In genomic region chr3:122932251-122932967, GRCh38 we compare ENCODE assay signal across 22 cellular contexts.
DNase-seq lines count a peak whose midpoint lies in the region; ATAC-seq, FAIRE-seq and TF ChIP-seq lines count a peak whose summit lies in the region.
"Had no signal": no experiment of that assay in that cellular context is flagged by ENCODE, and none has a peak within 500 bp of the region (broad histone marks: within the 10 kb centered on the region; RNA-seq: fewer than 3 reads in every experiment).

No MANE protein-coding gene starts in this region.

- TF ChIP-seq CTCF in K562 (IDR thresholded peaks at IDR 0.05 in 2 of 3, conservative IDR thresholded peaks at IDR 0.05 in 1 of 3; ENCODE audit: insufficient read depth in 2 of 3, low read depth in 1 of 3, low read length in 3 of 3) (no peak), keratinocyte (optimal IDR thresholded peaks at IDR 0.05 in 1 of 3, IDR thresholded peaks at IDR 0.05 in 1 of 3, conservative IDR thresholded peaks at IDR 0.05 in 1 of 3; ENCODE audit: extremely low read depth in 1 of 3, insufficient read depth in 2 of 3, low read length in 3 of 3) (no peak), spleen (IDR thresholded peaks at IDR 0.05 in 8 of 11, conservative IDR thresholded peaks at IDR 0.05 in 3 of 11) (no peak), gastroesophageal sphincter (IDR thresholded peaks at IDR 0.05) (no peak)

- H3K9me1 ChIP-seq in K562 (ENCODE audit: control insufficient read depth, insufficient read depth, low read length) (no peaks in the 10 kb centered on the region), keratinocyte (ENCODE audit: control insufficient read depth, extremely low read depth, insufficient read depth, low read length) (no peaks in the 10 kb centered on the region)

- H3K4me1 ChIP-seq in K562 (replicated peaks in 1 of 2; ENCODE audit: control insufficient read depth in 2 of 2, insufficient read depth in 2 of 2, low read length in 2 of 2) = no peaks in the 10 kb centered on the region; a peak in 1 of 5 replicates
- peaks cover 61% of the 10 kb centered on the region for H3K4me1 ChIP-seq in keratinocyte (ENCODE audit: control insufficient read depth, extremely low read depth, insufficient read depth, low read length)
- H3K4me1 ChIP-seq in spleen = no peaks in the 10 kb centered on the region
- H3K4me1 ChIP-seq in gastroesophageal sphincter = no peaks in the 10 kb centered on the region
- H3K4me1 ChIP-seq: esophagus squamous epithelium, lower lobe of right lung had no signal

- no peak overlapping the region for H3K9ac ChIP-seq in K562 (ENCODE audit: insufficient read depth in 1 of 2, low read depth in 2 of 2, low read length in 2 of 2)
- H3K9ac ChIP-seq in keratinocyte (ENCODE audit: control insufficient read depth, extremely low read depth, insufficient read depth, low read length) = peak overlapping the region; percentile 73

- POLR2A ChIA-PET in K562 (lab: Yijun Ruan, JAX) = interaction anchor here (0.6 kb wide), 1 partner anchor 68 kb away, joined by 3 read pairs; no protein-coding TSS in a partner anchor

- H3K9me3 ChIP-seq in K562 (replicated peaks; ENCODE audit: control insufficient read depth, insufficient read depth, low read depth, low read length) (no peaks in the 10 kb centered on the region), keratinocyte (ENCODE audit: control insufficient read depth, low read depth, low read length) (no peaks in the 10 kb centered on the region), spleen (no peaks in the 10 kb centered on the region), gastroesophageal sphincter (no peaks in the 10 kb centered on the region)
- H3K9me3 ChIP-seq: esophagus squamous epithelium, lower lobe of right lung had no signal

- FAIRE-seq in K562 (lab: Jason Lieb, UNC) = peak; percentile 6
- peak; percentile 99 for FAIRE-seq in keratinocyte (lab: Jason Lieb, UNC)

- intact Hi-C loops in K562 (cut with micrococcal nuclease) = no loop called here
- intact Hi-C loops in spleen (cut with DNase I; ENCODE audit: low total_unique reads) = no loop called here

- H3K4me3 ChIP-seq in K562 (no peak overlapping the region), keratinocyte (ENCODE audit: control insufficient read depth in 2 of 3, extremely low read depth in 1 of 3, insufficient read depth in 2 of 3, low read depth in 1 of 3, low read length in 3 of 3) (peak overlapping the region in 1 of 3 experiments; percentile 40), spleen (no peak overlapping the region), gastroesophageal sphincter (no peak overlapping the region)
- H3K4me3 ChIP-seq: esophagus squamous epithelium, lower lobe of right lung had no signal

- TF ChIP-seq EP300 in K562 (IDR thresholded peaks at IDR 0.05; ENCODE audit: low read length) (no peak), gastroesophageal sphincter (IDR thresholded peaks at IDR 0.05) (no peak)

- dilution Hi-C loops in keratinocyte (cut with MboI; ENCODE audit: extremely low pct_ligation_motif_present, low sequenced_read_pairs) = no loop called here

- CTCF ChIA-PET in K562 (lab: Yijun Ruan, JAX; ENCODE audit: low intra/inter-chr PET ratio) = no interaction called here

- in situ Hi-C loops in K562 (cut with MboI) = no loop called here

- H3K27me3 ChIP-seq in K562 (ENCODE audit: control insufficient read depth in 2 of 2, insufficient read depth in 2 of 2, low read length in 2 of 2) = peaks cover 5 to 38% of the 10 kb centered on the region in 2 experiments; a peak in 3 of 5 replicates
- no peaks in the 10 kb centered on the region for H3K27me3 ChIP-seq in keratinocyte (ENCODE audit: control insufficient read depth, extremely low read depth, insufficient read depth, low read length)
- H3K27me3 ChIP-seq in spleen (replicated peaks in 1 of 7) = no peaks in the 10 kb centered on the region
- no peaks in the 10 kb centered on the region for H3K27me3 ChIP-seq in gastroesophageal sphincter

- no peak for ATAC-seq in K562
- ATAC-seq in GM21723 (IDR thresholded peaks at IDR 0.05; ENCODE audit: unreplicated experiment) = no peak
- ATAC-seq in gastroesophageal sphincter = no peak
- ATAC-seq: lower lobe of right lung; natural killer cell treated with Interleukin-12 subunit alpha and Interleukin-12 subunit beta and Interleukin-15 and Interleukin-18, amount 100 ng/mL, for 72 hours had no signal

- WGBS in K562 (ENCODE audit: insufficient coverage, low coverage, missing lambda C conversion rate) = 0% methylated on average over 2 of the region's 5 CpGs
- WGBS in spleen, 5 donors = 74 to 94% (median 83%) methylated on average over 5 of the region's 5 CpGs
- 90 to 100% methylated on average over 2 to 4 of the region's 5 CpGs for WGBS in gastroesophageal sphincter (ENCODE audit: low coverage in 1 of 2), 2 donors

- no peak for TF ChIP-seq RAD21 in K562 (CRISPR knock-in tag; conservative IDR thresholded peaks at IDR 0.05 in 1 of 2, IDR thresholded peaks at IDR 0.05 in 1 of 2)

- BruUV-seq in K562 (replicated peaks; lab: Mats Ljungman, UMichigan) = no TSS peak

- H3K27ac ChIP-seq in K562 (ENCODE audit: extremely low read depth, low read depth, low read length) = no peak overlapping the region
- peak overlapping the region; percentile 99 for H3K27ac ChIP-seq in keratinocyte (ENCODE audit: control insufficient read depth, insufficient read depth, low read length)
- H3K27ac ChIP-seq in spleen = no peak overlapping the region
- no peak overlapping the region for H3K27ac ChIP-seq in gastroesophageal sphincter
- H3K27ac ChIP-seq: C4-2B, esophagus squamous epithelium, lower lobe of right lung had no signal

- peak; percentile 74 for DNase-seq in M059J (ENCODE audit: low read depth)
- no peak for DNase-seq in K562 (ENCODE audit: extremely low read depth in 1 of 4, low spot score in 3 of 4)
- DNase-seq in keratinocyte (ENCODE audit: low read depth, low spot score) = peak; percentile 97
- peak; percentile 23 for DNase-seq in spleen
- DNase-seq in globus pallidus (ENCODE audit: low spot score) = no peak
- no peak for DNase-seq in D341Med (ENCODE audit: low spot score)
- DNase-seq: activated CD4-positive, alpha-beta T cell treated with anti-CD3 and anti-CD28 coated beads, Interleukin-2, amount 50 U/mL, for 4 hours; activated CD8-positive, alpha-beta memory T cell treated with anti-CD3 and anti-CD28 coated beads, Interleukin-2, amount 50 U/mL, for 4 hours; anterior cingulate cortex; cortex of kidney; DMS79 treated with DMSO at 0.1 percent for 48 hours; endodermal cell; esophagus squamous epithelium; lower lobe of right lung; NCI-H1105; NCI-H1930; NCI-H526 treated with DMSO at 0.1 percent for 48 hours; RPMI8226 had no signal

- H3K79me2 ChIP-seq in K562 (ENCODE audit: control insufficient read depth, insufficient read depth, low read length) = no peaks in the 10 kb centered on the region
- no peaks in the 10 kb centered on the region for H3K79me2 ChIP-seq in keratinocyte (ENCODE audit: control insufficient read depth, insufficient read depth, low read length)

- H3K36me3 ChIP-seq in K562 (ENCODE audit: control insufficient read depth, insufficient read depth, low read length) = no peaks in the 10 kb centered on the region
- no peaks in the 10 kb centered on the region for H3K36me3 ChIP-seq in keratinocyte (ENCODE audit: control insufficient read depth in 2 of 2, extremely low read depth in 1 of 2, insufficient read depth in 2 of 2, low read length in 2 of 2)
- no peaks in the 10 kb centered on the region for H3K36me3 ChIP-seq in spleen
- no peaks in the 10 kb centered on the region for H3K36me3 ChIP-seq in gastroesophageal sphincter
- H3K36me3 ChIP-seq: esophagus squamous epithelium, lower lobe of right lung had no signal

- H2AFZ ChIP-seq in K562 (ENCODE audit: low read depth, low read length) (no peak overlapping the region), keratinocyte (ENCODE audit: control insufficient read depth, low read length) (no peak overlapping the region)

- H4K20me1 ChIP-seq in K562 (replicated peaks; ENCODE audit: control insufficient read depth, insufficient read depth, low read length) (no peaks in the 10 kb centered on the region), keratinocyte (ENCODE audit: control insufficient read depth, extremely low read depth, insufficient read depth, low read length) (no peaks in the 10 kb centered on the region)

- TF ChIP-seq POLR2A in K562 (conservative IDR thresholded peaks at IDR 0.05) (no peak), spleen (IDR thresholded peaks at IDR 0.05) (no peak), gastroesophageal sphincter (IDR thresholded peaks at IDR 0.05) (no peak)

- H3K4me2 ChIP-seq in K562 (ENCODE audit: insufficient read depth, low read length) = no peak overlapping the region
- peak overlapping the region; percentile 88 for H3K4me2 ChIP-seq in keratinocyte (ENCODE audit: control insufficient read depth, extremely low read depth, insufficient read depth, low read depth, low read length)

TF ChIP-seq in K562, 482 proteins besides CTCF, POLR2A, EP300 and RAD21:
- TF ChIP-seq ZNF699 (CRISPR knock-in tag; IDR thresholded peaks at IDR 0.05; ENCODE audit: insufficient replicate concordance) (no peak), CTBP1 (IDR thresholded peaks at IDR 0.05; ENCODE audit: borderline replicate concordance) (no peak), E2F4 (CRISPR knock-in tag; IDR thresholded peaks at IDR 0.05; ENCODE audit: low read depth) (no peak), SP1 (CRISPR knock-in tag; IDR thresholded peaks at IDR 0.05) (no peak), ZNF311 (CRISPR knock-in tag; IDR thresholded peaks at IDR 0.05) (no peak), ZBTB17 (CRISPR knock-in tag; IDR thresholded peaks at IDR 0.05) (no peak), SAFB2 (IDR thresholded peaks at IDR 0.05; ENCODE audit: borderline replicate concordance, low read depth, low read length, severe bottlenecking) (no peak), ELF1 (tag; IDR thresholded peaks at IDR 0.05) (no peak), TCF7L2 (IDR thresholded peaks at IDR 0.05; ENCODE audit: low read depth, low read length) (no peak), DDX20 (tag; IDR thresholded peaks at IDR 0.05; ENCODE audit: low read depth) (no peak)
TF ChIP-seq in K562: peak in this region for 0.

Comparison
In these comparisons a context has a peak if more than half of its experiments do, and no peak if none do; other contexts are left out.
1. DNase-seq: peak in M059J (single experiment), keratinocyte (single experiment) and spleen (single experiment); none in K562 (0 of 4), globus pallidus (single experiment) and D341Med (single experiment).